Comparison of ENCODE assay signal across 1 cellular context in the genomic region with DNA sequence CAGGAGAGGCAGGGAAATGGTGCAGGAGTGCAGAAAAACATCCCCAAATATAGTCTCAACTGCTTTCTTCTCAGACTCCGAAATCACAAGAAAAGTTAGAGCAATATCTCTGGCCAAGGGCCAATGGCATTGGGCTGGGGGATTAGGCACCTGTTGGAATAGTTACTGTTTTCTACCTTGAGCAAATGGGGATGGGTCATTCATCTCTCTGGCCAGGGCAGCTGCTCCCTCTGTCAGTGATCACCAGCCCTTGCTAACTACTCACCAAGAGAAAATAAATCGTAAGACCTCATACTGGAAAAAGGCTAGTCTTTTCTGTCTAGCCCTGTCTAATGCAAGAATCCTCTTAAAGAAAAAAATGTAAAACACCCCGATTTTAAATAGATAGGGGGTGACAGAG.
TF ChIP-seq lines count a peak whose summit lies in the region.

No MANE protein-coding gene starts in this region.

TF ChIP-seq in HepG2, 621 proteins besides CTCF, POLR2A, EP300 and RAD21:
- no peak for TF ChIP-seq NR3C1 (CRISPR knock-in tag; IDR thresholded peaks at IDR 0.05)
TF ChIP-seq in HepG2: peak in this region for 0.
